2 cellular contexts compared by ENCODE assay signal in genomic region chr15:80155001-80155377, GRCh38.
TF ChIP-seq lines count a peak whose summit lies in the region.

No MANE protein-coding gene starts in this region.

TF ChIP-seq in HCT116, 20 proteins besides CTCF, POLR2A, EP300 and RAD21:
- TF ChIP-seq SP1 (IDR thresholded peaks at IDR 0.05; ENCODE audit: low read depth): no peak
- no peak for TF ChIP-seq FOSL1 (IDR thresholded peaks at IDR 0.05; ENCODE audit: low read depth)
- TF ChIP-seq JUND (IDR thresholded peaks at IDR 0.05): no peak
- TF ChIP-seq YY1 (IDR thresholded peaks at IDR 0.05; ENCODE audit: extremely low read depth, insufficient replicate concordance, low read depth, low read length): no peak
- no peak for TF ChIP-seq ELF1 (IDR thresholded peaks at IDR 0.05; ENCODE audit: borderline replicate concordance, low read depth)
- no peak for TF ChIP-seq ZBTB33 (IDR thresholded peaks at IDR 0.05; ENCODE audit: extremely low read depth, insufficient replicate concordance, low read length)
- TF ChIP-seq EGR1 (IDR thresholded peaks at IDR 0.05; ENCODE audit: low read depth): no peak
- TF ChIP-seq REST (IDR thresholded peaks at IDR 0.05; ENCODE audit: low read depth): no peak
- no peak for TF ChIP-seq ZNF274 (IDR thresholded peaks at IDR 0.05; ENCODE audit: low read depth, low read length)
- no peak for TF ChIP-seq SIN3A (IDR thresholded peaks at IDR 0.05; ENCODE audit: low read depth)
- TF ChIP-seq EZH2 (IDR thresholded peaks at IDR 0.05): no peak
- no peak for TF ChIP-seq EZH2phosphoT487 (IDR thresholded peaks at IDR 0.05; ENCODE audit: borderline replicate concordance)
- no peak for TF ChIP-seq CEBPB (IDR thresholded peaks at IDR 0.05; ENCODE audit: low read depth)

TF ChIP-seq in H1, 55 proteins besides CTCF, POLR2A, EP300 and RAD21:
- TF ChIP-seq RXRA (IDR thresholded peaks at IDR 0.05; ENCODE audit: insufficient read depth, low read depth, low read length): no peak
- TF ChIP-seq ASH2L (IDR thresholded peaks at IDR 0.05; ENCODE audit: low read length): no peak
- no peak for TF ChIP-seq POLR2AphosphoS5 (IDR thresholded peaks at IDR 0.05; ENCODE audit: low read depth, low read length)
- TF ChIP-seq ATF3 (IDR thresholded peaks at IDR 0.05; ENCODE audit: insufficient read depth, low read depth, low read length): no peak
- TF ChIP-seq POU5F1 (IDR thresholded peaks at IDR 0.05; ENCODE audit: low read depth, low read length): no peak
- TF ChIP-seq CBX8 (IDR thresholded peaks at IDR 0.05; ENCODE audit: borderline replicate concordance, low read depth, low read length): no peak
